Comparison of ENCODE assay signal across 17 cellular contexts in the genomic region with DNA sequence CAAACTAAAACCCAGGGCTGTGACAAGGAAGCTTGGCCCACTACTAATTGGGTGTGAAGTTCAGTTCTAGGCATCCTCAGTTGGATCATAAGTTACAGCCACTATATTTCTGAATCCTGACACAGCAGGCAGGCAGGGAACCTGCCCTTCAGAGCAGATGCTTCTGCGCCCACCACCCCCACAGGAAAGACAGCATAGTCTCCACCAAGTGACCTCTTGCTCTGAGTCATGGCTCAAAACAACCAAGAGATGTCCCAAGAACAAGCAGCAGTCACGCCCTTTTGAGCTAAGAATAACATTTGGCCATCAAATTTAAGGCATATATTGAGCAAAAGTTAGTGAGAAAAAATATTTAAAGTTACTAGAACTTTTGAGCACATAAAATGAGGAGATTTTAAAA.
DNase-seq lines count a peak whose midpoint lies in the region; ATAC-seq and TF ChIP-seq lines count a peak whose summit lies in the region.
"Had no signal": no experiment of that assay in that cellular context is flagged by ENCODE, and none has a peak within 500 bp of the region (broad histone marks: within the 10 kb centered on the region; RNA-seq: fewer than 3 reads in every experiment).

No MANE protein-coding gene starts in this region.

- H3K23ac ChIP-seq in H9 (ENCODE audit: insufficient read length, low read depth, low read length), result no peak overlapping the region

- H3K4me3 ChIP-seq in OCI-LY7 (ENCODE audit: low read depth, low read length, poor library complexity, severe bottlenecking) (no peak overlapping the region), upper lobe of left lung (no peak overlapping the region)
- H3K4me3 ChIP-seq: BLaER1 treated with 17β-estradiol and CSF1 and Interleukin-3, amounts not matched to agents 10 nM and 100 nM; dorsolateral prefrontal cortex had no signal

- H3K27me3 Mint-ChIP-seq in H9 (ENCODE audit: low read depth), result no peaks in the 10 kb centered on the region
- H3K27me3 Mint-ChIP-seq in activated naive CD4-positive, alpha-beta T cell treated with anti-CD3 and anti-CD28 coated beads for 36 hours (ENCODE audit: low read depth), result no peaks in the 10 kb centered on the region
- H3K27me3 Mint-ChIP-seq: activated B cell treated with CpG ODN at 0.5 μM for 24 hours; stimulated activated naive CD8-positive, alpha-beta T cell treated with anti-CD3 and anti-CD28 coated beads, Interleukin-15, Interleukin-2, amounts not matched to agents 100 ng/mL and 50 ng/mL, for 24 hours had no signal

- H3K9me3 Mint-ChIP-seq in H9, result no peaks in the 10 kb centered on the region
- H3K9me3 Mint-ChIP-seq in activated naive CD4-positive, alpha-beta T cell treated with anti-CD3 and anti-CD28 coated beads for 36 hours, result no peaks in the 10 kb centered on the region
- H3K9me3 Mint-ChIP-seq: activated B cell treated with CpG ODN at 0.5 μM for 24 hours; stimulated activated naive CD8-positive, alpha-beta T cell treated with anti-CD3 and anti-CD28 coated beads, Interleukin-15, Interleukin-2, amounts not matched to agents 100 ng/mL and 50 ng/mL, for 24 hours had no signal

- TF ChIP-seq CTCF in H9 (conservative IDR thresholded peaks at IDR 0.05) (no peak), OCI-LY7 (conservative IDR thresholded peaks at IDR 0.05; ENCODE audit: low read length) (no peak), upper lobe of left lung (IDR thresholded peaks at IDR 0.05) (no peak)

- H3K79me2 ChIP-seq in H9 (ENCODE audit: insufficient read depth, low read length), result no peaks in the 10 kb centered on the region
- H3K79me2 ChIP-seq in OCI-LY7 (ENCODE audit: insufficient read depth, low read depth, low read length), result no peaks in the 10 kb centered on the region

- POLR2A ChIA-PET in OCI-LY7 (lab: Charles Lee), result no interaction called here

- H3K27me3 ChIP-seq in H9 (ENCODE audit: insufficient read depth, low read length) (no peaks in the 10 kb centered on the region), upper lobe of left lung (no peaks in the 10 kb centered on the region)
- H3K27me3 ChIP-seq: BLaER1 treated with 17β-estradiol and CSF1 and Interleukin-3, amounts not matched to agents 10 nM and 100 nM had no signal

- no peak overlapping the region for H3K4ac ChIP-seq in H9 (ENCODE audit: low read depth, low read length)

- intact Hi-C loops in activated naive CD4-positive, alpha-beta T cell treated with anti-CD3 and anti-CD28 coated beads for 36 hours (cut with micrococcal nuclease), result no loop called here
- intact Hi-C loops in OCI-LY7 (cut with micrococcal nuclease; ENCODE audit: unreplicated experiment), result no loop called here

- H4K8ac ChIP-seq in H9 (replicated peaks; ENCODE audit: insufficient read length, low read depth, low read length), result no peak overlapping the region

- peak; percentile 30 for DNase-seq in H9
- DNase-seq in MV-4-11 (lab: John Stamatoyannopoulos, UW), result peak; percentile 45
- peak; percentile 34 for DNase-seq in myocyte (ENCODE audit: low read depth)
- DNase-seq in activated naive CD4-positive, alpha-beta T cell treated with anti-CD3 and anti-CD28 coated beads for 36 hours, result no peak
- no peak for DNase-seq in OCI-LY7 (ENCODE audit: low spot score)
- no peak for DNase-seq in upper lobe of left lung
- DNase-seq in NCI-H345 treated with DMSO at 0.1 percent for 48 hours (lab: John Stamatoyannopoulos, UW; ENCODE audit: unreplicated experiment), result no peak
- DNase-seq: activated B cell treated with CpG ODN at 0.5 μM for 24 hours, amygdala, dorsolateral prefrontal cortex, NCI-H1436, NCI-H69, retina, SIG-M5 had no signal

- WGBS in H9 (ENCODE audit: extremely low coverage, insufficient read length, low lambda C conversion rate), result no CpG with 5 or more reads among the region's 2 CpGs
- 71 to 75% methylated on average over 2 of the region's 2 CpGs for WGBS in upper lobe of left lung, 2 donors

- no peak overlapping the region for H3K56ac ChIP-seq in H9 (ENCODE audit: insufficient read length, low read depth, low read length)

- H3K9me2 ChIP-seq in OCI-LY7 (ENCODE audit: insufficient read depth, low read length), result no peaks in the 10 kb centered on the region

- H3K4me1 Mint-ChIP-seq in H9, result peaks cover 6 to 9% of the 10 kb centered on the region in 2 experiments
- H3K4me1 Mint-ChIP-seq in activated naive CD4-positive, alpha-beta T cell treated with anti-CD3 and anti-CD28 coated beads for 36 hours (ENCODE audit: low read depth), result no peaks in the 10 kb centered on the region
- H3K4me1 Mint-ChIP-seq: activated B cell treated with CpG ODN at 0.5 μM for 24 hours had no signal

- no peaks in the 10 kb centered on the region for H3K9me3 ChIP-seq in H9 (ENCODE audit: control insufficient read depth, low read depth, low read length)
- no peaks in the 10 kb centered on the region for H3K9me3 ChIP-seq in OCI-LY7 (ENCODE audit: low read length)
- no peaks in the 10 kb centered on the region for H3K9me3 ChIP-seq in upper lobe of left lung
- H3K9me3 ChIP-seq: BLaER1 treated with 17β-estradiol and CSF1 and Interleukin-3, amounts not matched to agents 10 nM and 100 nM had no signal

- H3K36me3 Mint-ChIP-seq in H9 (ENCODE audit: insufficient read depth in 1 of 3, low read depth in 3 of 3), result no peaks in the 10 kb centered on the region
- H3K36me3 Mint-ChIP-seq in activated naive CD4-positive, alpha-beta T cell treated with anti-CD3 and anti-CD28 coated beads for 36 hours (ENCODE audit: low read depth), result no peaks in the 10 kb centered on the region

- H2BK12ac ChIP-seq in H9 (ENCODE audit: insufficient read length, low read depth, low read length), result no peak overlapping the region

- no TSS peak for BruUV-seq in OCI-LY7 (replicated peaks; lab: Mats Ljungman, UMichigan)

- no peak overlapping the region for H2AK5ac ChIP-seq in H9 (ENCODE audit: insufficient read length, low read length)

- H3K79me1 ChIP-seq in H9 (ENCODE audit: insufficient read depth, low read depth, low read length, poor library complexity, severe bottlenecking), result no peaks in the 10 kb centered on the region

- H2AFZ ChIP-seq in H9 (ENCODE audit: low read length) (no peak overlapping the region), OCI-LY7 (ENCODE audit: low read length) (no peak overlapping the region)

- no peak for TF ChIP-seq POLR2A in upper lobe of left lung (IDR thresholded peaks at IDR 0.05)

- no peaks in the 10 kb centered on the region for H3K23me2 ChIP-seq in H9 (ENCODE audit: insufficient read length, low read depth, low read length, poor library complexity, severe bottlenecking)

- H3T11ph ChIP-seq in H9 (ENCODE audit: low read length), result no peak overlapping the region

- CTCF ChIA-PET in activated naive CD4-positive, alpha-beta T cell treated with anti-CD3 and anti-CD28 coated beads for 36 hours (lab: Charles Lee), result interaction anchor here (0.6 kb wide), 1 partner anchor 134 kb away, joined by 5 read pairs; no protein-coding TSS in a partner anchor
- CTCF ChIA-PET in OCI-LY7 (lab: Charles Lee; ENCODE audit: unreplicated experiment), result no interaction called here

- H3K4me1 ChIP-seq in H9 (ENCODE audit: insufficient read depth, low read length) (no peaks in the 10 kb centered on the region; the same call in 1 of the 2 replicates), OCI-LY7 (ENCODE audit: insufficient read depth, low read length, poor library complexity, severe bottlenecking) (no peaks in the 10 kb centered on the region), upper lobe of left lung (no peaks in the 10 kb centered on the region)

- H3K27ac ChIP-seq in H9 (ENCODE audit: insufficient read length, low read depth, low read length) (no peak overlapping the region), OCI-LY7 (ENCODE audit: low read depth, low read length, poor library complexity, severe bottlenecking) (no peak overlapping the region), upper lobe of left lung (no peak overlapping the region)
- H3K27ac ChIP-seq: dorsolateral prefrontal cortex had no signal

- ATAC-seq in GM18861 (IDR thresholded peaks at IDR 0.05; ENCODE audit: unreplicated experiment) (peak; percentile 58), upper lobe of left lung (ENCODE audit: low FRiP score in 2 of 2) (no peak)

- H4K20me1 ChIP-seq in H9 (ENCODE audit: control insufficient read depth, insufficient read depth, insufficient read length), result no peaks in the 10 kb centered on the region
- H4K20me1 ChIP-seq in OCI-LY7 (ENCODE audit: insufficient read depth, low read length), result no peaks in the 10 kb centered on the region
- H4K20me1 ChIP-seq: BLaER1 treated with 17β-estradiol and CSF1 and Interleukin-3, amounts not matched to agents 10 nM and 100 nM had no signal

- no peak overlapping the region for H3K9ac ChIP-seq in H9 (ENCODE audit: extremely low read depth, insufficient read length, low read length)

- H3K18ac ChIP-seq in H9 (ENCODE audit: insufficient read length, low read depth, low read length), result no peak overlapping the region

- H3K36me3 ChIP-seq in OCI-LY7 (ENCODE audit: insufficient read depth, low read length) (no peaks in the 10 kb centered on the region), upper lobe of left lung (no peaks in the 10 kb centered on the region)
- H3K36me3 ChIP-seq: BLaER1 treated with 17β-estradiol and CSF1 and Interleukin-3, amounts not matched to agents 10 nM and 100 nM had no signal

- no peak for TF ChIP-seq EP300 in upper lobe of left lung (IDR thresholded peaks at IDR 0.05)

- no peak overlapping the region for H3K4me3 Mint-ChIP-seq in H9
- no peak overlapping the region for H3K4me3 Mint-ChIP-seq in activated naive CD4-positive, alpha-beta T cell treated with anti-CD3 and anti-CD28 coated beads for 36 hours
- H3K4me3 Mint-ChIP-seq: activated B cell treated with CpG ODN at 0.5 μM for 24 hours; stimulated activated naive CD8-positive, alpha-beta T cell treated with anti-CD3 and anti-CD28 coated beads, Interleukin-15, Interleukin-2, amounts not matched to agents 100 ng/mL and 50 ng/mL, for 24 hours had no signal

- H2BK5ac ChIP-seq in H9 (ENCODE audit: insufficient read length, low read length), result no peak overlapping the region

- no peak overlapping the region for H3K14ac ChIP-seq in H9 (ENCODE audit: insufficient read depth, low read length)

- H4K91ac ChIP-seq in H9 (ENCODE audit: insufficient read length, low read depth, low read length), result no peak overlapping the region

- H3K4me2 ChIP-seq in H9 (ENCODE audit: insufficient read depth, insufficient read length, low read length), result no peak overlapping the region
- no peak overlapping the region for H3K4me2 ChIP-seq in OCI-LY7 (ENCODE audit: low read length)

- H2BK20ac ChIP-seq in H9 (ENCODE audit: low read depth, low read length, poor library complexity, severe bottlenecking), result no peak overlapping the region

- H2BK15ac ChIP-seq in H9 (ENCODE audit: low read depth, low read length), result no peak overlapping the region

- H3K27ac Mint-ChIP-seq in H9, result no peak overlapping the region
- no peak overlapping the region for H3K27ac Mint-ChIP-seq in activated naive CD4-positive, alpha-beta T cell treated with anti-CD3 and anti-CD28 coated beads for 36 hours
- H3K27ac Mint-ChIP-seq: activated B cell treated with CpG ODN at 0.5 μM for 24 hours; stimulated activated naive CD8-positive, alpha-beta T cell treated with anti-CD3 and anti-CD28 coated beads, Interleukin-15, Interleukin-2, amounts not matched to agents 100 ng/mL and 50 ng/mL, for 24 hours had no signal

- H4K5ac ChIP-seq in H9 (ENCODE audit: insufficient read length, low read depth, low read length), result no peak overlapping the region

- no peak overlapping the region for H2BK120ac ChIP-seq in H9 (ENCODE audit: low read depth, low read length, poor library complexity, severe bottlenecking)

Comparison
In these comparisons a context has a peak if more than half of its experiments do, and no peak if none do; other contexts are left out.
1. DNase-seq: peak in H9 (single experiment), MV-4-11 (single experiment) and myocyte (single experiment); none in activated naive CD4-positive, alpha-beta T cell treated with anti-CD3 and anti-CD28 coated beads for 36 hours (single experiment), OCI-LY7 (single experiment), upper lobe of left lung (0 of 2) and NCI-H345 treated with DMSO at 0.1 percent for 48 hours (single experiment).